In the genomic region with DNA sequence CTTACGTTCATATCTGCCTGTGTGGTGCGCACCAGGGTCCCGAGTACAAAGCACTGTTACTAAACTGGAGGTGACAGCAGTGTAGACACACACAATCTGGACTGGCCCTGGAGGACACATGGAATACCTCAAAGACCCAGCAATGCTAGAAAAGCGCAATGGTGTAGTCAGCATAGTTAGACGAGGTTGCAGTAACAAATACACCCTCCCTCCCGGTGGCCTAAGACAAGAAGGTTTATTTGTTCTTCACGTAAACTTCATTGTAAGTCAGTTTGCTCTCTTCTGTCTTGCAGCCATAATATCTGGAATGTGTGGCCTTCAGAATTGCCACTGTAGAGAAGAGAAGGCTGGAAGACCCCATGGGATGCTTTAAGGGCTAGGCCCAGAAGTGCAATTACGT, we compare ENCODE assay signal across 1 cellular context.
TF ChIP-seq lines count a peak whose summit lies in the region.

No MANE protein-coding gene starts in this region.

TF ChIP-seq in IMR-90, 13 proteins besides CTCF, POLR2A, EP300 and RAD21 (continued from another document):
- no peak for TF ChIP-seq MAZ (IDR thresholded peaks at IDR 0.05; ENCODE audit: borderline replicate concordance, low read depth, low read length)
- TF ChIP-seq CHD1 (IDR thresholded peaks at IDR 0.05; ENCODE audit: low read depth, low read length) = no peak
- no peak for TF ChIP-seq CEBPB (IDR thresholded peaks at IDR 0.05; ENCODE audit: low read depth, low read length)
- TF ChIP-seq MXI1 (IDR thresholded peaks at IDR 0.05; ENCODE audit: borderline replicate concordance, low read depth, low read length) = no peak
- no peak for TF ChIP-seq FOS (IDR thresholded peaks at IDR 0.05; ENCODE audit: low read depth, low read length)
- no peak for TF ChIP-seq RCOR1 (IDR thresholded peaks at IDR 0.05; ENCODE audit: insufficient replicate concordance, low read length)
- no peak for TF ChIP-seq MAFK (IDR thresholded peaks at IDR 0.05; ENCODE audit: low read depth, low read length)
- no peak for TF ChIP-seq NFE2L2 (IDR thresholded peaks at IDR 0.05; ENCODE audit: low read depth, low read length)
- no peak for TF ChIP-seq SMC3 (IDR thresholded peaks at IDR 0.05; ENCODE audit: low read depth, low read length)
